In genomic region chr3:186519021-186519658, GRCh38 we compare ENCODE assay signal across 8 cellular contexts. TPM values are rescaled to one million over a fixed set of nuclear protein-coding genes. Genes with fewer than 3 reads are reported as not detected.
DNase-seq lines count a peak whose midpoint lies in the region; ATAC-seq and TF ChIP-seq lines count a peak whose summit lies in the region.
"Had no signal": no experiment of that assay in that cellular context is flagged by ENCODE, and none has a peak within 500 bp of the region (broad histone marks: within the 10 kb centered on the region; RNA-seq: fewer than 3 reads in every experiment).

No MANE protein-coding gene starts in this region.

- H3K27me3 ChIP-seq in brain microvascular endothelial cell (replicated peaks) = no peaks in the 10 kb centered on the region

- H3K27me3 Mint-ChIP-seq in activated naive CD8-positive, alpha-beta T cell treated with anti-CD3 and anti-CD28 coated beads, Interleukin-2, amount 10 ng/mL, durations not matched to agents 7 days and 5 days = peaks cover 8% of the 10 kb centered on the region

- POLR2A ChIA-PET in activated naive CD8-positive, alpha-beta T cell treated with anti-CD3 and anti-CD28 coated beads, Interleukin-2, amount 10 ng/mL, durations not matched to agents 7 days and 5 days (lab: Charles Lee) = interaction anchor here (0.8 to 1.7 kb wide), 2 partner anchors 15 to 51 kb away, joined by 3 to 9 read pairs; partner anchors contain the start of gene DNAJB11

- H3K9me3 Mint-ChIP-seq in activated naive CD8-positive, alpha-beta T cell treated with anti-CD3 and anti-CD28 coated beads, Interleukin-2, amount 10 ng/mL, durations not matched to agents 7 days and 5 days = peaks cover 3% of the 10 kb centered on the region

- H3K27ac ChIP-seq in brain microvascular endothelial cell = no peak overlapping the region
- H3K27ac ChIP-seq: thoracic aorta had no signal

- peak overlapping the region; percentile 22 for H3K4me3 Mint-ChIP-seq in activated naive CD8-positive, alpha-beta T cell treated with anti-CD3 and anti-CD28 coated beads, Interleukin-2, amount 10 ng/mL, durations not matched to agents 7 days and 5 days

- H3K27ac Mint-ChIP-seq in activated naive CD8-positive, alpha-beta T cell treated with anti-CD3 and anti-CD28 coated beads, Interleukin-2, amount 10 ng/mL, durations not matched to agents 7 days and 5 days = peak overlapping the region; percentile 36

- H3K4me1 Mint-ChIP-seq in activated naive CD8-positive, alpha-beta T cell treated with anti-CD3 and anti-CD28 coated beads, Interleukin-2, amount 10 ng/mL, durations not matched to agents 7 days and 5 days = peaks cover 36% of the 10 kb centered on the region

- DNase-seq in T-helper 1 cell = peak; percentile 28 to 89 (median 47)
- DNase-seq in activated naive CD8-positive, alpha-beta T cell treated with anti-CD3 and anti-CD28 coated beads, Interleukin-2, amount 10 ng/mL, durations not matched to agents 7 days and 5 days = peak; percentile 36
- peak; percentile 61 for DNase-seq in stimulated activated naive CD8-positive, alpha-beta T cell treated with anti-CD3 and anti-CD28 coated beads, Interleukin-15, Interleukin-2, amounts not matched to agents 100 U/mL and 50 U/mL, for 24 hours
- DNase-seq in brain microvascular endothelial cell = no peak
- DNase-seq in globus pallidus (ENCODE audit: low spot score) = no peak
- no peak for DNase-seq in SK-N-DZ (ENCODE audit: low spot score)

- in situ Hi-C loops in brain microvascular endothelial cell (cut with HindIII; ENCODE audit: low pct_ligation_motif_present, low sequenced_read_pairs) = no loop called here

- H3K36me3 Mint-ChIP-seq in activated naive CD8-positive, alpha-beta T cell treated with anti-CD3 and anti-CD28 coated beads, Interleukin-2, amount 10 ng/mL, durations not matched to agents 7 days and 5 days = peaks cover 6% of the 10 kb centered on the region

- peak; percentile 36 for ATAC-seq in GM21717 (IDR thresholded peaks at IDR 0.05; ENCODE audit: unreplicated experiment)
- ATAC-seq in activated naive CD8-positive, alpha-beta T cell treated with anti-CD3 and anti-CD28 coated beads, Interleukin-2, amount 10 ng/mL, durations not matched to agents 7 days and 5 days (ENCODE audit: low read depth) = peak; percentile 82
- ATAC-seq in stimulated activated naive CD8-positive, alpha-beta T cell treated with anti-CD3 and anti-CD28 coated beads, Interleukin-15, Interleukin-2, amounts not matched to agents 100 U/mL and 50 U/mL, for 24 hours = peak; percentile 83

- no peak overlapping the region for H3K4me3 ChIP-seq in brain microvascular endothelial cell (ENCODE audit: low read depth, low read length)
- H3K4me3 ChIP-seq: thoracic aorta had no signal

- H3K36me3 ChIP-seq in brain microvascular endothelial cell (replicated peaks) = no peaks in the 10 kb centered on the region
- H3K36me3 ChIP-seq: thoracic aorta had no signal

- TF ChIP-seq CTCF in brain microvascular endothelial cell (IDR thresholded peaks at IDR 0.05; ENCODE audit: low read depth, low read length, missing control alignments) = no peak

RNA-seq across cellular contexts. Expression of gene CRYGS, which starts 25.0 kb away (rescaled TPM):
- total RNA-seq in activated naive CD8-positive, alpha-beta T cell treated with anti-CD3 and anti-CD28 coated beads, Interleukin-2, amount 10 ng/mL, durations not matched to agents 7 days and 5 days = 1 to 10 TPM; 4.5 to 6.7 TPM
- polyA plus RNA-seq in SK-N-DZ (2014; cell fraction: cytosol; rRNA removed) = 1.3 and 1.9 TPM in 2 replicates
- polyA plus RNA-seq in SK-N-DZ (2014; cell fraction: nucleus; rRNA removed) = 10.8 and 19.4 TPM in 2 replicates

RNA-seq across cellular contexts. Expression of gene TBCCD1, which starts 48.0 kb away (rescaled TPM):
- 10 to 100 TPM; 15.2 to 17.4 TPM for total RNA-seq in activated naive CD8-positive, alpha-beta T cell treated with anti-CD3 and anti-CD28 coated beads, Interleukin-2, amount 10 ng/mL, durations not matched to agents 7 days and 5 days
- polyA plus RNA-seq in SK-N-DZ (2014; cell fraction: cytosol; rRNA removed) = 21.4 and 22.3 TPM in 2 replicates
- 13.0 and 19.8 TPM in 2 replicates for polyA plus RNA-seq in SK-N-DZ (2014; cell fraction: nucleus; rRNA removed)

RNA-seq across cellular contexts. Expression of gene DNAJB11, which starts 51.4 kb away (rescaled TPM):
- 10 to 100 TPM; 37.0 to 41.2 TPM for total RNA-seq in activated naive CD8-positive, alpha-beta T cell treated with anti-CD3 and anti-CD28 coated beads, Interleukin-2, amount 10 ng/mL, durations not matched to agents 7 days and 5 days
- polyA plus RNA-seq in SK-N-DZ (2014; cell fraction: cytosol; rRNA removed) = 57.5 and 63.4 TPM in 2 replicates
- polyA plus RNA-seq in SK-N-DZ (2014; cell fraction: nucleus; rRNA removed) = 66.3 and 68.3 TPM in 2 replicates

Comparison
In these comparisons a context has a peak if more than half of its experiments do, and no peak if none do; other contexts are left out.
1. DNase-seq: peak in T-helper 1 cell (5 of 5), activated naive CD8-positive, alpha-beta T cell treated with anti-CD3 and anti-CD28 coated beads, Interleukin-2, amount 10 ng/mL, durations not matched to agents 7 days and 5 days (single experiment) and stimulated activated naive CD8-positive, alpha-beta T cell treated with anti-CD3 and anti-CD28 coated beads, Interleukin-15, Interleukin-2, amounts not matched to agents 100 U/mL and 50 U/mL, for 24 hours (single experiment); none in brain microvascular endothelial cell (single experiment), globus pallidus (single experiment) and SK-N-DZ (single experiment).
2. Peak in every context shown above with its lines, with median percentiles within 50 percentile points of each other: ATAC-seq.